In genomic region chr19:2326699-2327360, GRCh38 we compare ENCODE assay signal across 10 cellular contexts.
DNase-seq lines count a peak whose midpoint lies in the region; ATAC-seq and TF ChIP-seq lines count a peak whose summit lies in the region.
"Had no signal": no experiment of that assay in that cellular context is flagged by ENCODE, and none has a peak within 500 bp of the region (broad histone marks: within the 10 kb centered on the region; RNA-seq: fewer than 3 reads in every experiment).

No MANE protein-coding gene starts in this region.

- H3K9me3 Mint-ChIP-seq in activated naive CD4-positive, alpha-beta T cell treated with anti-CD3 and anti-CD28 coated beads, Interleukin-2, amount 50 U/mL, for 24 hours, result no peaks in the 10 kb centered on the region
- H3K9me3 Mint-ChIP-seq in stimulated activated naive CD8-positive, alpha-beta T cell treated with anti-CD3 and anti-CD28 coated beads, Interleukin-15, amount 100 ng/mL, for 72 hours, result no peaks in the 10 kb centered on the region

- peak overlapping the region; percentile 84; the same call in 1 of the 2 replicates for H3K27ac ChIP-seq in VCaP
- H3K27ac ChIP-seq: thoracic aorta had no signal

- H3K27ac Mint-ChIP-seq in activated naive CD4-positive, alpha-beta T cell treated with anti-CD3 and anti-CD28 coated beads, Interleukin-2, amount 50 U/mL, for 24 hours, result peak overlapping the region; percentile 98
- no peak overlapping the region for H3K27ac Mint-ChIP-seq in stimulated activated naive CD8-positive, alpha-beta T cell treated with anti-CD3 and anti-CD28 coated beads, Interleukin-15, amount 100 ng/mL, for 72 hours

- no peaks in the 10 kb centered on the region for H3K27me3 Mint-ChIP-seq in activated naive CD4-positive, alpha-beta T cell treated with anti-CD3 and anti-CD28 coated beads, Interleukin-2, amount 50 U/mL, for 24 hours
- no peaks in the 10 kb centered on the region for H3K27me3 Mint-ChIP-seq in stimulated activated naive CD8-positive, alpha-beta T cell treated with anti-CD3 and anti-CD28 coated beads, Interleukin-15, amount 100 ng/mL, for 72 hours

- DNase-seq in activated naive CD4-positive, alpha-beta T cell (lab: John Stamatoyannopoulos, UW), result no peak
- DNase-seq in foreskin melanocyte, result peak; percentile 77
- no peak for DNase-seq in stimulated activated naive CD8-positive, alpha-beta T cell treated with anti-CD3 and anti-CD28 coated beads, Interleukin-15, amount 100 ng/mL, for 72 hours
- DNase-seq in NCI-H1417 treated with DMSO at 0.1 percent for 48 hours (lab: John Stamatoyannopoulos, UW), result no peak
- DNase-seq in NCI-H187 treated with DMSO at 0.1 percent for 48 hours (lab: John Stamatoyannopoulos, UW), result no peak
- DNase-seq: NCI-H1092 had no signal

- no peak for ATAC-seq in stimulated activated naive CD8-positive, alpha-beta T cell treated with anti-CD3 and anti-CD28 coated beads, Interleukin-15, amount 100 ng/mL, for 72 hours
- no peak for ATAC-seq in GM19452 (IDR thresholded peaks at IDR 0.05; ENCODE audit: unreplicated experiment)

- peaks cover 49% of the 10 kb centered on the region for H3K4me1 Mint-ChIP-seq in activated naive CD4-positive, alpha-beta T cell treated with anti-CD3 and anti-CD28 coated beads, Interleukin-2, amount 50 U/mL, for 24 hours
- peaks cover 67% of the 10 kb centered on the region for H3K4me1 Mint-ChIP-seq in stimulated activated naive CD8-positive, alpha-beta T cell treated with anti-CD3 and anti-CD28 coated beads, Interleukin-15, amount 100 ng/mL, for 72 hours

- peaks cover 10% of the 10 kb centered on the region for H3K36me3 Mint-ChIP-seq in activated naive CD4-positive, alpha-beta T cell treated with anti-CD3 and anti-CD28 coated beads, Interleukin-2, amount 50 U/mL, for 24 hours

- H3K4me3 Mint-ChIP-seq in activated naive CD4-positive, alpha-beta T cell treated with anti-CD3 and anti-CD28 coated beads, Interleukin-2, amount 50 U/mL, for 24 hours, result peak overlapping the region; percentile 96
- peak overlapping the region; percentile 89 to 98 for H3K4me3 Mint-ChIP-seq in stimulated activated naive CD8-positive, alpha-beta T cell treated with anti-CD3 and anti-CD28 coated beads, Interleukin-15, amount 100 ng/mL, for 72 hours

- TF ChIP-seq CTCF in VCaP (conservative IDR thresholded peaks at IDR 0.05), result no peak
